Comparison of ENCODE assay signal across 10 cellular contexts in the genomic region with DNA sequence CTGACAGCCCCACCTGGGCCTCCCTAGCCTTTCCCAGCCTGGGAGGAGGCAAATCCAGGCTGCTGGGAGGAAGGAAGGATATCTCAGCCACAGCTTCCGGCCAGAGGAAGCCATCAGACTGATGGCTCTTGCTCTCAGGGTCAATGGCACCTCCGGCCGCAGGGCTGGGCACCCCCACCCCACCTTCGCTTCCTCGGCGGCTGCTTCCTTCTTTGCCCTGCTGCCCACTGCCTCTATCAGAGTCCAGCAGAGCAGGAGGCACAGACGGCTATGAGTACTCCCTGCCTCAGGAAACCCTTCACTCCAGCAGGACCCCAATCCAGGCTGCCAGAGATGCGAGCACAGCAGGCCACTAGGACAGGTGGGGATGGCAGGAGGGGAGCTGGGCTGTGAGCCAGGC. TPM values are rescaled to one million over a fixed set of nuclear protein-coding genes. Genes with fewer than 3 reads are reported as not detected.
DNase-seq lines count a peak whose midpoint lies in the region; ATAC-seq, FAIRE-seq and TF ChIP-seq lines count a peak whose summit lies in the region.
"Had no signal": no experiment of that assay in that cellular context is flagged by ENCODE, and none has a peak within 500 bp of the region (broad histone marks: within the 10 kb centered on the region; RNA-seq: fewer than 3 reads in every experiment).

No MANE protein-coding gene starts in this region.

- H3K36me3 Mint-ChIP-seq in Calu3 (ENCODE audit: insufficient read depth, unreplicated experiment) (peaks cover 60% of the 10 kb centered on the region), T-helper 17 cell (ENCODE audit: low read depth) (no peaks in the 10 kb centered on the region)

- DNase-seq in Calu3 = no peak
- no peak for DNase-seq in T-helper 17 cell
- no peak for DNase-seq in esophagus squamous epithelium (lab: John Stamatoyannopoulos, UW)
- DNase-seq in psoas muscle = no peak
- DNase-seq in NCI-H510A (lab: John Stamatoyannopoulos, UW) = no peak
- DNase-seq in HK-2 (ENCODE audit: unreplicated experiment) = no peak
- DNase-seq in frontal cortex (ENCODE audit: low spot score in 2 of 2) = no peak
- DNase-seq: stimulated activated CD4-positive, alpha-beta T cell treated with anti-CD3 and anti-CD28 coated beads, Interleukin-12 subunit alpha, Interleukin-12 subunit beta, amount 100 ng/mL, for 4 hours had no signal

- H3K9me3 ChIP-seq in T-helper 17 cell (ENCODE audit: control insufficient read depth, low read length, poor library complexity, severe bottlenecking) (no peaks in the 10 kb centered on the region), esophagus squamous epithelium (no peaks in the 10 kb centered on the region), psoas muscle (no peaks in the 10 kb centered on the region)

- WGBS in esophagus squamous epithelium, 2 donors = 60 to 65% methylated on average over 1 to 2 of the region's 8 CpGs
- 68 to 76% (median 70%) methylated on average over 8 of the region's 8 CpGs for WGBS in psoas muscle, 3 donors

- ATAC-seq in T-helper 17 cell (no peak), psoas muscle (no peak), HG02870 (IDR thresholded peaks at IDR 0.05; ENCODE audit: unreplicated experiment) (no peak)
- ATAC-seq: HCT116 had no signal

- H3K4me3 Mint-ChIP-seq in Calu3 (ENCODE audit: low read depth, unreplicated experiment) = peak overlapping the region; percentile 81
- H3K4me3 Mint-ChIP-seq in T-helper 17 cell = peak overlapping the region; percentile 90

- H3K36me3 ChIP-seq in esophagus squamous epithelium = peaks cover 32 to 61% (median 40%) of the 10 kb centered on the region in 3 donors
- peaks cover 0 to 57% of the 10 kb centered on the region in 2 donors for H3K36me3 ChIP-seq in psoas muscle (ENCODE audit: insufficient read depth in 1 of 2, low read depth in 1 of 2)

- H3K27ac Mint-ChIP-seq in Calu3 (ENCODE audit: unreplicated experiment) (no peak overlapping the region), T-helper 17 cell (no peak overlapping the region)

- intact Hi-C loops in Calu3 (cut with micrococcal nuclease; ENCODE audit: unreplicated experiment) = no loop called here
- intact Hi-C loops in esophagus squamous epithelium (cut with DNase I) = no loop called here
- intact Hi-C loops in psoas muscle (cut with DNase I) = no loop called here

- FAIRE-seq in frontal cortex (lab: Jason Lieb, UNC) = no peak

- no peak for TF ChIP-seq CTCF in Calu3 (IDR thresholded peaks at IDR 0.05; ENCODE audit: unreplicated experiment)
- no peak for TF ChIP-seq CTCF in esophagus squamous epithelium (IDR thresholded peaks at IDR 0.05)
- TF ChIP-seq CTCF in psoas muscle (IDR thresholded peaks at IDR 0.05) = no peak

- CTCF ChIA-PET in Calu3 (lab: Charles Lee) = interaction anchor here (1.4 kb wide), 1 partner anchor 8 kb away, joined by 5 read pairs; a partner anchor contains a TSS

- no peaks in the 10 kb centered on the region for H3K27me3 Mint-ChIP-seq in Calu3 (ENCODE audit: unreplicated experiment)
- H3K27me3 Mint-ChIP-seq in T-helper 17 cell = no peaks in the 10 kb centered on the region

- TF ChIP-seq POLR2A in esophagus squamous epithelium (IDR thresholded peaks at IDR 0.05) = no peak

- H3K4me1 Mint-ChIP-seq in Calu3 (ENCODE audit: low read depth, unreplicated experiment) (no peaks in the 10 kb centered on the region), T-helper 17 cell (peaks cover 32% of the 10 kb centered on the region)

- no peaks in the 10 kb centered on the region for H3K9me3 Mint-ChIP-seq in Calu3 (ENCODE audit: low read depth, unreplicated experiment)

- BruUV-seq in Calu3 (replicated peaks; lab: Mats Ljungman, UMichigan) = no TSS peak

- H3K27ac ChIP-seq in esophagus squamous epithelium (peak overlapping the region; percentile 95 to 100 (median 97)), psoas muscle (peak overlapping the region; percentile 30)

- H3K27me3 ChIP-seq in esophagus squamous epithelium (no peaks in the 10 kb centered on the region), psoas muscle (ENCODE audit: insufficient read depth in 3 of 3, low read length in 2 of 3) (no peaks in the 10 kb centered on the region)

- H3K4me1 ChIP-seq in esophagus squamous epithelium = peaks cover 39 to 86% (median 39%) of the 10 kb centered on the region in 3 donors
- H3K4me1 ChIP-seq in psoas muscle = peaks cover 11% of the 10 kb centered on the region

- H3K4me3 ChIP-seq in esophagus squamous epithelium (peak overlapping the region in 3 of 4 donors; percentile 65 to 94 (median 65)), psoas muscle (peak overlapping the region; percentile 92)

RNA-seq across cellular contexts. Expression of a gene that starts 3.3 kb away (rescaled TPM):
- total RNA-seq in Calu3 (2022) = 23.8 and 25.3 TPM in 2 replicates
- 10 to 100 TPM; 25.5 to 30.9 TPM for total RNA-seq in T-helper 17 cell
- 10 to 100 TPM in 2 of 4 donors, 1 to 10 TPM in 2; 7.4 to 23.8 (median 12.8) TPM for total RNA-seq in esophagus squamous epithelium
- 10 to 100 TPM in 3 of 4 donors, 1 to 10 TPM in 1; 9.5 to 10.8 (median 10.2) TPM for total RNA-seq in psoas muscle
- 1 to 10 TPM; 4.1 to 8.3 (median 6.0) TPM for polyA plus RNA-seq in psoas muscle
- total RNA-seq in frontal cortex = 52.6 TPM

RNA-seq across cellular contexts. Expression of a gene that starts 8.8 kb away (rescaled TPM):
- total RNA-seq in Calu3 (2022) = 12.2 and 14.1 TPM in 2 replicates
- total RNA-seq in T-helper 17 cell = 10 to 100 TPM; 16.8 to 18.6 TPM
- 10 to 100 TPM in 3 of 4 donors, 1 to 10 TPM in 1; 7.1 to 17.2 (median 14.0) TPM for total RNA-seq in esophagus squamous epithelium
- 100 to 1,000 TPM in 1 of 4 donors, 10 to 100 TPM in 3; 53.3 to 101 (median 78.7) TPM for total RNA-seq in psoas muscle
- polyA plus RNA-seq in psoas muscle = 10 to 100 TPM; 19.2 to 34.0 (median 26.2) TPM
- total RNA-seq in frontal cortex = 5.7 TPM

RNA-seq across cellular contexts. Expression of a gene that starts 22.8 kb away (rescaled TPM):
- total RNA-seq in Calu3 (2022) = 6.5 and 7.5 TPM in 2 replicates
- 10 to 100 TPM in 1 of 2 donors, 1 to 10 TPM in 1; 7.6 to 11.2 TPM for total RNA-seq in T-helper 17 cell
- total RNA-seq in esophagus squamous epithelium = 1 to 10 TPM in 3 of 4 donors, under 1 TPM in 1; 1.00 to 3.4 (median 2.1) TPM
- total RNA-seq in psoas muscle = 1,000 to 10,000 TPM in 2 of 4 donors, 100 to 1,000 TPM in 2; 788 to 1,374 (median 978) TPM
- 100 to 1,000 TPM; 256 to 608 (median 529) TPM for polyA plus RNA-seq in psoas muscle
- total RNA-seq in frontal cortex = 4.1 TPM

RNA-seq across cellular contexts. Expression of a gene that starts 50.5 kb away (rescaled TPM):
- total RNA-seq in Calu3 (2022) (22.5 and 25.1 TPM in 2 replicates), T-helper 17 cell (10 to 100 TPM; 30.8 to 39.5 TPM), esophagus squamous epithelium (10 to 100 TPM in 1 of 4 donors, 1 to 10 TPM in 3; 3.7 to 10.2 (median 5.5) TPM), psoas muscle (10 to 100 TPM in 3 of 4 donors, 1 to 10 TPM in 1; 7.2 to 12.6 (median 10.9) TPM), frontal cortex (11.8 TPM)
- 1 to 10 TPM; 4.2 to 7.7 (median 6.4) TPM for polyA plus RNA-seq in psoas muscle

Comparison
In these comparisons a context has a peak if more than half of its experiments do, and no peak if none do; other contexts are left out.
1. RNA of a gene that starts 22.8 kb away (total RNA-seq): 788 to 1,374 TPM in psoas muscle; 7.6 to 11.2 TPM in T-helper 17 cell, 6.5 to 7.5 TPM in Calu3, 4.1 TPM in frontal cortex (single experiment) and 1.00 to 3.4 TPM in esophagus squamous epithelium; every median in the first group is over 10 times any median in the second.